ENCODE assay signal across 20 cellular contexts in the genomic region with DNA sequence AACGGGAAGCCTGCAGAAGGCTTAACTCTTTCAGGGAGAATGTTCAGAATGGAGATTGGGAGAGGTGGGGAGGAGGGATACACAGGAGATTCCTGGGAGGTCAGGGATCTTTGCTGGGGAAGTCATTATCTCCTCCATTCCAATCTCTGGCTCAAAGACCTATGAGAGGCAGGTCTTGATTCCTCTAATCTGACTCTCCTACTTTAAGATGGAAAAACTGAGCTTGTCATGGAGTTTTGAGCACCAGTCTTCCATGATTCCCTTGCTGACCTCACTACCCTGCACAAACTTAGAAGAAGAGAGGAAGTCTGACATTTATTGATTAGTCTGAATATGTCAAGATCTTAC. TPM values are rescaled to one million over a fixed set of nuclear protein-coding genes. Genes with fewer than 3 reads are reported as not detected.
DNase-seq lines count a peak whose midpoint lies in the region; ATAC-seq and TF ChIP-seq lines count a peak whose summit lies in the region.
"Had no signal": no experiment of that assay in that cellular context is flagged by ENCODE, and none has a peak within 500 bp of the region (broad histone marks: within the 10 kb centered on the region; RNA-seq: fewer than 3 reads in every experiment).

No MANE protein-coding gene starts in this region.

- no peak for ATAC-seq in activated CD8-positive, alpha-beta T cell treated with anti-CD3 and anti-CD28 coated beads for 36 hours
- ATAC-seq in HG02852 (IDR thresholded peaks at IDR 0.05; ENCODE audit: unreplicated experiment) = no peak
- ATAC-seq: stimulated activated memory B cell treated with anti-CD40 and anti-IgM and Interleukin-4, amounts not matched to agents 10 μg/mL and 1 μg/mL and 100 μg/mL, for 72 hours had no signal

- WGBS in esophagus squamous epithelium, 2 donors = 0 to 14% methylated on average over 1 of the region's 1 CpG

- H3K27ac ChIP-seq in CD8-positive, alpha-beta memory T cell (ENCODE audit: low read depth, low read length) = no peak overlapping the region
- H3K27ac ChIP-seq in ascending aorta = peak overlapping the region; percentile 93 to 97
- peak overlapping the region; percentile 90 to 100 (median 94) for H3K27ac ChIP-seq in esophagus squamous epithelium
- H3K27ac ChIP-seq in osteoblast (ENCODE audit: low read depth, low read length) = no peak overlapping the region

- POLR2A ChIA-PET in CD8-positive, alpha-beta memory T cell (lab: Charles Lee) = no interaction called here
- POLR2A ChIA-PET in activated CD8-positive, alpha-beta T cell treated with anti-CD3 and anti-CD28 coated beads for 36 hours (lab: Charles Lee) = no interaction called here

- no peak for TF ChIP-seq POLR2A in esophagus squamous epithelium (IDR thresholded peaks at IDR 0.05)

- no peak overlapping the region for H3K4me2 ChIP-seq in osteoblast (ENCODE audit: insufficient read depth, low read length)

- no peak overlapping the region for H3K4me3 ChIP-seq in CD8-positive, alpha-beta memory T cell (ENCODE audit: low read length)
- H3K4me3 ChIP-seq in ascending aorta (no peak overlapping the region), esophagus squamous epithelium (peak overlapping the region in 3 of 4 donors; percentile 74 to 88 (median 80)), osteoblast (ENCODE audit: insufficient read depth, low read length) (no peak overlapping the region)

- H3K4me3 Mint-ChIP-seq in CD8-positive, alpha-beta memory T cell = peak overlapping the region in 4 of 7 donors; percentile 21 to 87 (median 50)
- H3K4me3 Mint-ChIP-seq in activated CD8-positive, alpha-beta T cell treated with anti-CD3 and anti-CD28 coated beads for 36 hours = no peak overlapping the region
- no peak overlapping the region for H3K4me3 Mint-ChIP-seq in HFFc6
- H3K4me3 Mint-ChIP-seq: stimulated activated memory B cell treated with anti-CD40 and anti-IgM and Interleukin-4, amounts not matched to agents 10 μg/mL and 1 μg/mL and 100 μg/mL, for 72 hours had no signal

- no peaks in the 10 kb centered on the region for H3K36me3 Mint-ChIP-seq in CD8-positive, alpha-beta memory T cell
- H3K36me3 Mint-ChIP-seq in activated CD8-positive, alpha-beta T cell treated with anti-CD3 and anti-CD28 coated beads for 36 hours (ENCODE audit: low read depth) = no peaks in the 10 kb centered on the region
- H3K36me3 Mint-ChIP-seq in HFFc6 (ENCODE audit: low read depth) = no peaks in the 10 kb centered on the region
- H3K36me3 Mint-ChIP-seq: CD4-positive, CD25-positive, alpha-beta regulatory T cell; stimulated activated memory B cell treated with anti-CD40 and anti-IgM and Interleukin-4, amounts not matched to agents 10 μg/mL and 1 μg/mL and 100 μg/mL, for 72 hours had no signal

- no peaks in the 10 kb centered on the region for H3K79me2 ChIP-seq in osteoblast (ENCODE audit: insufficient read depth, low read length)

- no peaks in the 10 kb centered on the region for H3K9me3 Mint-ChIP-seq in CD8-positive, alpha-beta memory T cell
- H3K9me3 Mint-ChIP-seq in activated CD8-positive, alpha-beta T cell treated with anti-CD3 and anti-CD28 coated beads for 36 hours = no peaks in the 10 kb centered on the region
- no peaks in the 10 kb centered on the region for H3K9me3 Mint-ChIP-seq in HFFc6
- H3K9me3 Mint-ChIP-seq: stimulated activated memory B cell treated with anti-CD40 and anti-IgM and Interleukin-4, amounts not matched to agents 10 μg/mL and 1 μg/mL and 100 μg/mL, for 72 hours had no signal

- peaks cover 10% of the 10 kb centered on the region for H3K27me3 ChIP-seq in CD8-positive, alpha-beta memory T cell (ENCODE audit: insufficient read depth, low read length, poor library complexity, severe bottlenecking)
- H3K27me3 ChIP-seq in ascending aorta (no peaks in the 10 kb centered on the region), esophagus squamous epithelium (no peaks in the 10 kb centered on the region), osteoblast (ENCODE audit: insufficient read depth, low read length) (no peaks in the 10 kb centered on the region)
- H3K27me3 ChIP-seq: upper lobe of left lung had no signal

- peaks cover 8 to 21% of the 10 kb centered on the region in 2 donors for H3K27me3 Mint-ChIP-seq in CD8-positive, alpha-beta memory T cell
- peaks cover 18% of the 10 kb centered on the region for H3K27me3 Mint-ChIP-seq in activated CD8-positive, alpha-beta T cell treated with anti-CD3 and anti-CD28 coated beads for 36 hours
- H3K27me3 Mint-ChIP-seq in HFFc6 (ENCODE audit: insufficient read depth) = peaks cover 4% of the 10 kb centered on the region; the same call in 1 of the 2 replicates

- no peak for DNase-seq in CD8-positive, alpha-beta memory T cell
- DNase-seq in ascending aorta (ENCODE audit: low spot score in 2 of 2) (no peak), esophagus squamous epithelium (lab: John Stamatoyannopoulos, UW) (no peak), osteoblast (ENCODE audit: insufficient read length, low spot score, missing footprints) (peak; percentile 27), NCI-H446 treated with DMSO at 0.1 percent for 48 hours (lab: John Stamatoyannopoulos, UW) (no peak), HFFc6 (no peak)
- DNase-seq in activated CD8-positive, alpha-beta T cell treated with anti-CD3 and anti-CD28 coated beads for 36 hours = no peak
- DNase-seq: activated CD4-positive, alpha-beta T cell treated with anti-CD3 and anti-CD28 coated beads, Interleukin-2, amount 50 U/mL, for 48 hours; activated naive CD4-positive, alpha-beta T cell treated with Interleukin-2 at 50 U/mL for 16 hours; aorta; CD4-positive, CD25-positive, alpha-beta regulatory T cell; NCI-H1436 treated with DMSO at 0.1 percent for 48 hours; NCI-H345; NK-92 treated with Interleukin-12 subunit alpha and Interleukin-12 subunit beta, amount 100 ng/mL, for 24 hours; retina; SW 1271; upper lobe of left lung had no signal

- peaks cover 5% of the 10 kb centered on the region for H3K4me1 ChIP-seq in CD8-positive, alpha-beta memory T cell (ENCODE audit: insufficient read depth, low read length)
- H3K4me1 ChIP-seq in ascending aorta (peaks cover 6 to 18% of the 10 kb centered on the region in 2 donors), esophagus squamous epithelium (peaks cover 8 to 67% (median 22%) of the 10 kb centered on the region in 3 donors), osteoblast (ENCODE audit: insufficient read depth, low read length) (peaks cover 5% of the 10 kb centered on the region)

- peaks cover 4% of the 10 kb centered on the region for H4K20me1 ChIP-seq in osteoblast (ENCODE audit: insufficient read depth, low read length)

- no peaks in the 10 kb centered on the region for H3K36me3 ChIP-seq in CD8-positive, alpha-beta memory T cell (ENCODE audit: insufficient read depth, low read length)
- H3K36me3 ChIP-seq in ascending aorta (no peaks in the 10 kb centered on the region), esophagus squamous epithelium (peaks cover 0 to 28% (median 0%) of the 10 kb centered on the region in 3 donors), osteoblast (ENCODE audit: insufficient read depth, low read length) (no peaks in the 10 kb centered on the region)
- H3K36me3 ChIP-seq: upper lobe of left lung had no signal

- peaks cover 0 to 4% (median 3%) of the 10 kb centered on the region in 3 donors for H3K4me1 Mint-ChIP-seq in CD8-positive, alpha-beta memory T cell
- no peaks in the 10 kb centered on the region for H3K4me1 Mint-ChIP-seq in activated CD8-positive, alpha-beta T cell treated with anti-CD3 and anti-CD28 coated beads for 36 hours (ENCODE audit: low read depth)
- peaks cover 6% of the 10 kb centered on the region; the same call in 1 of the 2 replicates for H3K4me1 Mint-ChIP-seq in HFFc6 (ENCODE audit: low read depth)
- H3K4me1 Mint-ChIP-seq: stimulated activated memory B cell treated with anti-CD40 and anti-IgM and Interleukin-4, amounts not matched to agents 10 μg/mL and 1 μg/mL and 100 μg/mL, for 72 hours had no signal

- intact Hi-C loops in ascending aorta (cut with DNase I) = no loop called here
- intact Hi-C loops in esophagus squamous epithelium (cut with DNase I) = no loop called here
- intact Hi-C loops in activated CD8-positive, alpha-beta T cell treated with anti-CD3 and anti-CD28 coated beads for 36 hours (cut with micrococcal nuclease) = no loop called here

- CTCF ChIA-PET in CD8-positive, alpha-beta memory T cell (lab: Charles Lee) = no interaction called here
- CTCF ChIA-PET in activated CD8-positive, alpha-beta T cell treated with anti-CD3 and anti-CD28 coated beads for 36 hours (lab: Charles Lee) = interaction anchor here (0.6 to 2.3 kb wide), 3 partner anchors 29 to 149 kb away, joined by 3 to 9 read pairs (median 3); no protein-coding TSS in a partner anchor

- no peak overlapping the region for H2AFZ ChIP-seq in osteoblast (ENCODE audit: low read length)

- H3K9me3 ChIP-seq in CD8-positive, alpha-beta memory T cell (ENCODE audit: low read length) = no peaks in the 10 kb centered on the region
- H3K9me3 ChIP-seq in ascending aorta (no peaks in the 10 kb centered on the region), esophagus squamous epithelium (no peaks in the 10 kb centered on the region), osteoblast (ENCODE audit: low read depth, low read length) (no peaks in the 10 kb centered on the region)
- H3K9me3 ChIP-seq: upper lobe of left lung had no signal

- TF ChIP-seq CTCF in ascending aorta (IDR thresholded peaks at IDR 0.05) (no peak), esophagus squamous epithelium (IDR thresholded peaks at IDR 0.05) (no peak), osteoblast (IDR thresholded peaks at IDR 0.05; ENCODE audit: extremely low read depth, low read depth, low read length) (no peak), HFFc6 (IDR thresholded peaks at IDR 0.05) (no peak)
- no peak for TF ChIP-seq CTCF in activated CD8-positive, alpha-beta T cell treated with anti-CD3 and anti-CD28 coated beads for 36 hours (IDR thresholded peaks at IDR 0.05)

- peak overlapping the region in 1 of 8 donors; percentile 51 for H3K27ac Mint-ChIP-seq in CD8-positive, alpha-beta memory T cell
- H3K27ac Mint-ChIP-seq in activated CD8-positive, alpha-beta T cell treated with anti-CD3 and anti-CD28 coated beads for 36 hours = no peak overlapping the region
- no peak overlapping the region for H3K27ac Mint-ChIP-seq in HFFc6
- H3K27ac Mint-ChIP-seq: CD4-positive, CD25-positive, alpha-beta regulatory T cell; stimulated activated memory B cell treated with anti-CD40 and anti-IgM and Interleukin-4, amounts not matched to agents 10 μg/mL and 1 μg/mL and 100 μg/mL, for 72 hours had no signal

RNA-seq across cellular contexts. Expression of a gene that starts 41.5 kb away (rescaled TPM):
- total RNA-seq in CD8-positive, alpha-beta memory T cell = not detected
- polyA plus RNA-seq in CD8-positive, alpha-beta memory T cell = not detected
- total RNA-seq in ascending aorta (87.3 TPM), esophagus squamous epithelium (10 to 100 TPM in 2 of 4 donors, 1 to 10 TPM in 2; 2.9 to 31.7 (median 9.1) TPM), osteoblast (129 and 139 TPM in 2 replicates)
- not detected for total RNA-seq in activated CD8-positive, alpha-beta T cell treated with anti-CD3 and anti-CD28 coated beads for 36 hours
- total RNA-seq in HFFc6 (2021; fragmentation: NEBNext Ultra II Directional; extraction: Animal tissue kit (Norgen Biotek cat#: 25700)) = 10 to 100 TPM; 40.8 to 51.1 (median 48.1) TPM
- total RNA-seq: CD4-positive, CD25-positive, alpha-beta regulatory T cell had no signal
- polyA plus RNA-seq: CD4-positive, CD25-positive, alpha-beta regulatory T cell; neural cell had no signal

Comparison
In these comparisons a context has a peak if more than half of its experiments do, and no peak if none do; other contexts are left out.
1. H3K27ac ChIP-seq: peak in ascending aorta (2 of 2) and esophagus squamous epithelium (4 of 4); none in CD8-positive, alpha-beta memory T cell (single experiment) and osteoblast (single experiment).
2. H3K4me3 ChIP-seq: peak in esophagus squamous epithelium (3 of 4); none in CD8-positive, alpha-beta memory T cell (single experiment), ascending aorta (0 of 2) and osteoblast (single experiment).
3. H3K4me3 Mint-ChIP-seq: peak in CD8-positive, alpha-beta memory T cell (4 of 7); none in activated CD8-positive, alpha-beta T cell treated with anti-CD3 and anti-CD28 coated beads for 36 hours (single experiment) and HFFc6 (single experiment).